Comparison of ENCODE assay signal across 2 cellular contexts in genomic region chr10:98908868-98909267, GRCh38.
TF ChIP-seq lines count a peak whose summit lies in the region.

No MANE protein-coding gene starts in this region.

TF ChIP-seq in GM23338, 12 proteins besides CTCF, POLR2A, EP300 and RAD21 (continued from another document):
- TF ChIP-seq ETS1 (IDR thresholded peaks at IDR 0.05): no peak
- no peak for TF ChIP-seq JUNB (IDR thresholded peaks at IDR 0.05; ENCODE audit: unreplicated experiment)
- no peak for TF ChIP-seq ZNF331 (CRISPR knock-in tag; IDR thresholded peaks at IDR 0.05; ENCODE audit: low read depth)
- TF ChIP-seq, protein P1, sequence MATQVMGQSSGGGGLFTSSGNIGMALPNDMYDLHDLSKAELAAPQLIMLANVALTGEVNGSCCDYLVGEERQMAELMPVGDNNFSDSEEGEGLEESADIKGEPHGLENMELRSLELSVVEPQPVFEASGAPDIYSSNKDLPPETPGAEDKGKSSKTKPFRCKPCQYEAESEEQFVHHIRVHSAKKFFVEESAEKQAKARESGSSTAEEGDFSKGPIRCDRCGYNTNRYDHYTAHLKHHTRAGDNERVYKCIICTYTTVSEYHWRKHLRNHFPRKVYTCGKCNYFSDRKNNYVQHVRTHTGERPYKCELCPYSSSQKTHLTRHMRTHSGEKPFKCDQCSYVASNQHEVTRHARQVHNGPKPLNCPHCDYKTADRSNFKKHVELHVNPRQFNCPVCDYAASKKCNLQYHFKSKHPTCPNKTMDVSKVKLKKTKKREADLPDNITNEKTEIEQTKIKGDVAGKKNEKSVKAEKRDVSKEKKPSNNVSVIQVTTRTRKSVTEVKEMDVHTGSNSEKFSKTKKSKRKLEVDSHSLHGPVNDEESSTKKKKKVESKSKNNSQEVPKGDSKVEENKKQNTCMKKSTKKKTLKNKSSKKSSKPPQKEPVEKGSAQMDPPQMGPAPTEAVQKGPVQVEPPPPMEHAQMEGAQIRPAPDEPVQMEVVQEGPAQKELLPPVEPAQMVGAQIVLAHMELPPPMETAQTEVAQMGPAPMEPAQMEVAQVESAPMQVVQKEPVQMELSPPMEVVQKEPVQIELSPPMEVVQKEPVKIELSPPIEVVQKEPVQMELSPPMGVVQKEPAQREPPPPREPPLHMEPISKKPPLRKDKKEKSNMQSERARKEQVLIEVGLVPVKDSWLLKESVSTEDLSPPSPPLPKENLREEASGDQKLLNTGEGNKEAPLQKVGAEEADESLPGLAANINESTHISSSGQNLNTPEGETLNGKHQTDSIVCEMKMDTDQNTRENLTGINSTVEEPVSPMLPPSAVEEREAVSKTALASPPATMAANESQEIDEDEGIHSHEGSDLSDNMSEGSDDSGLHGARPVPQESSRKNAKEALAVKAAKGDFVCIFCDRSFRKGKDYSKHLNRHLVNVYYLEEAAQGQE (IDR thresholded peaks at IDR 0.05; ENCODE audit: unreplicated experiment): no peak
- TF ChIP-seq POLR2AphosphoS5 (IDR thresholded peaks at IDR 0.05; ENCODE audit: low read depth): no peak

TF ChIP-seq in K562, 482 proteins besides CTCF, POLR2A, EP300 and RAD21 (continued from another document):
- TF ChIP-seq FOXP4 (CRISPR knock-in tag; IDR thresholded peaks at IDR 0.05; ENCODE audit: borderline replicate concordance): no peak
- TF ChIP-seq YY1 (IDR thresholded peaks at IDR 0.05; ENCODE audit: borderline replicate concordance in 1 of 3, control insufficient read depth in 1 of 3, extremely low read depth in 1 of 3, insufficient read depth in 3 of 3, insufficient read length in 1 of 3, insufficient replicate concordance in 2 of 3, low read depth in 1 of 3, low read length in 2 of 3): peak in 1 of 3 experiments; percentile 61
- TF ChIP-seq BCOR (IDR thresholded peaks at IDR 0.05): no peak
- TF ChIP-seq ZHX1 (conservative IDR thresholded peaks at IDR 0.05; ENCODE audit: low read length): no peak
- TF ChIP-seq FOSL1 (tag; conservative IDR thresholded peaks at IDR 0.05): no peak
- TF ChIP-seq, protein P2, sequence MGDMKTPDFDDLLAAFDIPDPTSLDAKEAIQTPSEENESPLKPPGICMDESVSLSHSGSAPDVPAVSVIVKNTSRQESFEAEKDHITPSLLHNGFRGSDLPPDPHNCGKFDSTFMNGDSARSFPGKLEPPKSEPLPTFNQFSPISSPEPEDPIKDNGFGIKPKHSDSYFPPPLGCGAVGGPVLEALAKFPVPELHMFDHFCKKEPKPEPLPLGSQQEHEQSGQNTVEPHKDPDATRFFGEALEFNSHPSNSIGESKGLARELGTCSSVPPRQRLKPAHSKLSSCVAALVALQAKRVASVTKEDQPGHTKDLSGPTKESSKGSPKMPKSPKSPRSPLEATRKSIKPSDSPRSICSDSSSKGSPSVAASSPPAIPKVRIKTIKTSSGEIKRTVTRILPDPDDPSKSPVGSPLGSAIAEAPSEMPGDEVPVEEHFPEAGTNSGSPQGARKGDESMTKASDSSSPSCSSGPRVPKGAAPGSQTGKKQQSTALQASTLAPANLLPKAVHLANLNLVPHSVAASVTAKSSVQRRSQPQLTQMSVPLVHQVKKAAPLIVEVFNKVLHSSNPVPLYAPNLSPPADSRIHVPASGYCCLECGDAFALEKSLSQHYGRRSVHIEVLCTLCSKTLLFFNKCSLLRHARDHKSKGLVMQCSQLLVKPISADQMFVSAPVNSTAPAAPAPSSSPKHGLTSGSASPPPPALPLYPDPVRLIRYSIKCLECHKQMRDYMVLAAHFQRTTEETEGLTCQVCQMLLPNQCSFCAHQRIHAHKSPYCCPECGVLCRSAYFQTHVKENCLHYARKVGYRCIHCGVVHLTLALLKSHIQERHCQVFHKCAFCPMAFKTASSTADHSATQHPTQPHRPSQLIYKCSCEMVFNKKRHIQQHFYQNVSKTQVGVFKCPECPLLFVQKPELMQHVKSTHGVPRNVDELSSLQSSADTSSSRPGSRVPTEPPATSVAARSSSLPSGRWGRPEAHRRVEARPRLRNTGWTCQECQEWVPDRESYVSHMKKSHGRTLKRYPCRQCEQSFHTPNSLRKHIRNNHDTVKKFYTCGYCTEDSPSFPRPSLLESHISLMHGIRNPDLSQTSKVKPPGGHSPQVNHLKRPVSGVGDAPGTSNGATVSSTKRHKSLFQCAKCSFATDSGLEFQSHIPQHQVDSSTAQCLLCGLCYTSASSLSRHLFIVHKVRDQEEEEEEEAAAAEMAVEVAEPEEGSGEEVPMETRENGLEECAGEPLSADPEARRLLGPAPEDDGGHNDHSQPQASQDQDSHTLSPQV (IDR thresholded peaks at IDR 0.05): peak; percentile 79
- TF ChIP-seq MEIS2 (IDR thresholded peaks at IDR 0.05; ENCODE audit: partially characterized antibody): peak; percentile 45
- TF ChIP-seq, protein P3, sequence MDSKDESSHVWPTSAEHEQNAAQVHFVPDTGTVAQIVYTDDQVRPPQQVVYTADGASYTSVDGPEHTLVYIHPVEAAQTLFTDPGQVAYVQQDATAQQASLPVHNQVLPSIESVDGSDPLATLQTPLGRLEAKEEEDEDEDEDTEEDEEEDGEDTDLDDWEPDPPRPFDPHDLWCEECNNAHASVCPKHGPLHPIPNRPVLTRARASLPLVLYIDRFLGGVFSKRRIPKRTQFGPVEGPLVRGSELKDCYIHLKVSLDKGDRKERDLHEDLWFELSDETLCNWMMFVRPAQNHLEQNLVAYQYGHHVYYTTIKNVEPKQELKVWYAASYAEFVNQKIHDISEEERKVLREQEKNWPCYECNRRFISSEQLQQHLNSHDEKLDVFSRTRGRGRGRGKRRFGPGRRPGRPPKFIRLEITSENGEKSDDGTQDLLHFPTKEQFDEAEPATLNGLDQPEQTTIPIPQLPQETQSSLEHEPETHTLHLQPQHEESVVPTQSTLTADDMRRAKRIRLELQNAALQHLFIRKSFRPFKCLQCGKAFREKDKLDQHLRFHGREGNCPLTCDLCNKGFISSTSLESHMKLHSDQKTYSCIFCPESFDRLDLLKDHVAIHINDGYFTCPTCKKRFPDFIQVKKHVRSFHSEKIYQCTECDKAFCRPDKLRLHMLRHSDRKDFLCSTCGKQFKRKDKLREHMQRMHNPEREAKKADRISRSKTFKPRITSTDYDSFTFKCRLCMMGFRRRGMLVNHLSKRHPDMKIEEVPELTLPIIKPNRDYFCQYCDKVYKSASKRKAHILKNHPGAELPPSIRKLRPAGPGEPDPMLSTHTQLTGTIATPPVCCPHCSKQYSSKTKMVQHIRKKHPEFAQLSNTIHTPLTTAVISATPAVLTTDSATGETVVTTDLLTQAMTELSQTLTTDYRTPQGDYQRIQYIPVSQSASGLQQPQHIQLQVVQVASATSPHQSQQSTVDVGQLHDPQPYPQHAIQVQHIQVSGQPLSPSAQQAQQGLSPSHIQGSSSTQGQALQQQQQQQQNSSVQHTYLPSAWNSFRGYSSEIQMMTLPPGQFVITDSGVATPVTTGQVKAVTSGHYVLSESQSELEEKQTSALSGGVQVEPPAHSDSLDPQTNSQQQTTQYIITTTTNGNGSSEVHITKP (IDR thresholded peaks at IDR 0.05; ENCODE audit: partially characterized antibody): no peak
- no peak for TF ChIP-seq ILF3 (IDR thresholded peaks at IDR 0.05; ENCODE audit: borderline replicate concordance)
- peak; percentile 73 for TF ChIP-seq PKNOX1 (IDR thresholded peaks at IDR 0.05)
- 0 out of 2 replicates have a peak, but pooled peaks have one; percentile 22 for TF ChIP-seq HSF4 (CRISPR knock-in tag; IDR thresholded peaks at IDR 0.05; ENCODE audit: borderline replicate concordance)
- TF ChIP-seq NFRKB (IDR thresholded peaks at IDR 0.05; ENCODE audit: low read depth): peak; percentile 60; the same call in 1 of the 2 replicates
- TF ChIP-seq SRSF9 (IDR thresholded peaks at IDR 0.05; ENCODE audit: borderline replicate concordance, low read depth, low read length): no peak
- no peak for TF ChIP-seq DMBX1 (CRISPR knock-in tag; IDR thresholded peaks at IDR 0.05; ENCODE audit: borderline replicate concordance)
- TF ChIP-seq, protein P4, sequence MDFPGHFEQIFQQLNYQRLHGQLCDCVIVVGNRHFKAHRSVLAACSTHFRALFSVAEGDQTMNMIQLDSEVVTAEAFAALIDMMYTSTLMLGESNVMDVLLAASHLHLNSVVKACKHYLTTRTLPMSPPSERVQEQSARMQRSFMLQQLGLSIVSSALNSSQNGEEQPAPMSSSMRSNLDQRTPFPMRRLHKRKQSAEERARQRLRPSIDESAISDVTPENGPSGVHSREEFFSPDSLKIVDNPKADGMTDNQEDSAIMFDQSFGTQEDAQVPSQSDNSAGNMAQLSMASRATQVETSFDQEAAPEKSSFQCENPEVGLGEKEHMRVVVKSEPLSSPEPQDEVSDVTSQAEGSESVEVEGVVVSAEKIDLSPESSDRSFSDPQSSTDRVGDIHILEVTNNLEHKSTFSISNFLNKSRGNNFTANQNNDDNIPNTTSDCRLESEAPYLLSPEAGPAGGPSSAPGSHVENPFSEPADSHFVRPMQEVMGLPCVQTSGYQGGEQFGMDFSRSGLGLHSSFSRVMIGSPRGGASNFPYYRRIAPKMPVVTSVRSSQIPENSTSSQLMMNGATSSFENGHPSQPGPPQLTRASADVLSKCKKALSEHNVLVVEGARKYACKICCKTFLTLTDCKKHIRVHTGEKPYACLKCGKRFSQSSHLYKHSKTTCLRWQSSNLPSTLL (IDR thresholded peaks at IDR 0.05): no peak
- TF ChIP-seq ETS1 (conservative IDR thresholded peaks at IDR 0.05; ENCODE audit: control insufficient read depth, low read depth, low read length): no peak
- TF ChIP-seq DACH1 (IDR thresholded peaks at IDR 0.05; ENCODE audit: partially characterized antibody): no peak
- no peak for TF ChIP-seq PTTG1 (tag; IDR thresholded peaks at IDR 0.05; ENCODE audit: low read depth)
- TF ChIP-seq DPF2 (IDR thresholded peaks at IDR 0.05): 0 out of 2 replicates have a peak, but pooled peaks have one; percentile 14
- TF ChIP-seq SRF (CRISPR knock-in tag; IDR thresholded peaks at IDR 0.05): no peak
- TF ChIP-seq SRSF7 (optimal IDR thresholded peaks at IDR 0.05; ENCODE audit: low read depth, low read length): no peak
- TF ChIP-seq, protein P5, sequence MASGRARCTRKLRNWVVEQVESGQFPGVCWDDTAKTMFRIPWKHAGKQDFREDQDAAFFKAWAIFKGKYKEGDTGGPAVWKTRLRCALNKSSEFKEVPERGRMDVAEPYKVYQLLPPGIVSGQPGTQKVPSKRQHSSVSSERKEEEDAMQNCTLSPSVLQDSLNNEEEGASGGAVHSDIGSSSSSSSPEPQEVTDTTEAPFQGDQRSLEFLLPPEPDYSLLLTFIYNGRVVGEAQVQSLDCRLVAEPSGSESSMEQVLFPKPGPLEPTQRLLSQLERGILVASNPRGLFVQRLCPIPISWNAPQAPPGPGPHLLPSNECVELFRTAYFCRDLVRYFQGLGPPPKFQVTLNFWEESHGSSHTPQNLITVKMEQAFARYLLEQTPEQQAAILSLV (tag; IDR thresholded peaks at IDR 0.05): no peak
- no peak for TF ChIP-seq ZNF583 (CRISPR knock-in tag; IDR thresholded peaks at IDR 0.05)
- no peak for TF ChIP-seq ZBTB17 (CRISPR knock-in tag; IDR thresholded peaks at IDR 0.05)
- TF ChIP-seq BCL6 (CRISPR knock-in tag; IDR thresholded peaks at IDR 0.05): no peak
